In genomic region chr18:46171331-46171730, GRCh38 we compare ENCODE assay signal across 26 cellular contexts.
DNase-seq lines count a peak whose midpoint lies in the region; ATAC-seq and TF ChIP-seq lines count a peak whose summit lies in the region.
"Had no signal": no experiment of that assay in that cellular context is flagged by ENCODE, and none has a peak within 500 bp of the region (broad histone marks: within the 10 kb centered on the region; RNA-seq: fewer than 3 reads in every experiment).

No MANE protein-coding gene starts in this region.

- DNase-seq in CD4-positive, alpha-beta memory T cell = no peak
- DNase-seq in ELF-1 (ENCODE audit: low read depth, low spot score) (peak; percentile 70), spleen (no peak)
- no peak for DNase-seq in activated T-helper 1 cell treated with anti-CD3 and anti-CD28 coated beads, Interleukin-12 subunit alpha, Interleukin-12 subunit beta, Interleukin-2, Interleukin-4 antibody, amounts not matched to agents 30 ng/mL and 10 ng/mL and 1 ng/mL, durations not matched to agents 14 hours and 24 hours and 36 hours (ENCODE audit: low spot score)
- DNase-seq: activated CD4-positive, alpha-beta memory T cell treated with anti-CD3 and anti-CD28 coated beads, Interleukin-2, amount 10 ng/mL, durations not matched to agents 7 days and 5 days; activated CD4-positive, CD25-positive, alpha-beta regulatory T cell; activated effector memory CD4-positive, alpha-beta T cell treated with Interleukin-2 at 50 U/mL for 16 hours; DND-41; foreskin melanocyte; KG1; left lung; MM.1S; NCI-H1436 treated with DMSO at 0.1 percent for 48 hours; NCI-H524 treated with DMSO at 0.1 percent for 48 hours; posterior cingulate gyrus; sigmoid colon; stomach; tibial artery had no signal

- peaks cover 26% of the 10 kb centered on the region for H3K4me1 ChIP-seq in CD4-positive, alpha-beta memory T cell (ENCODE audit: insufficient read depth, low read length)
- peaks cover 15 to 45% (median 29%) of the 10 kb centered on the region in 6 donors for H3K4me1 ChIP-seq in spleen
- H3K4me1 ChIP-seq: breast epithelium had no signal

- WGBS in spleen, 5 donors = 89 to 95% (median 92%) methylated on average over 4 of the region's 4 CpGs

- H3K4me3 ChIP-seq in CD4-positive, alpha-beta memory T cell (ENCODE audit: low read length in 2 of 2) = no peak overlapping the region
- H3K4me3 ChIP-seq in spleen = no peak overlapping the region
- H3K4me3 ChIP-seq: breast epithelium, coronary artery, esophagus muscularis mucosa, left lung, sigmoid colon, stomach, tibial artery had no signal

- no peak for TF ChIP-seq POLR2A in spleen (IDR thresholded peaks at IDR 0.05)

- H3K4me1 Mint-ChIP-seq in CD4-positive, alpha-beta memory T cell = peaks cover 19 to 52% (median 23%) of the 10 kb centered on the region in 4 donors
- H3K4me1 Mint-ChIP-seq in activated T-helper 1 cell treated with anti-CD3 and anti-CD28 coated beads, Interleukin-12 subunit alpha, Interleukin-12 subunit beta, Interleukin-2, Interleukin-4 antibody, amounts not matched to agents 30 ng/mL and 10 ng/mL and 1 ng/mL, durations not matched to agents 14 hours and 24 hours and 36 hours (ENCODE audit: low read depth) = peaks cover 53% of the 10 kb centered on the region
- peaks cover 13% of the 10 kb centered on the region for H3K4me1 Mint-ChIP-seq in nephron

- peaks cover 0 to 14% of the 10 kb centered on the region in 2 donors for H3K36me3 Mint-ChIP-seq in CD4-positive, alpha-beta memory T cell
- H3K36me3 Mint-ChIP-seq in activated T-helper 1 cell treated with anti-CD3 and anti-CD28 coated beads, Interleukin-12 subunit alpha, Interleukin-12 subunit beta, Interleukin-2, Interleukin-4 antibody, amounts not matched to agents 30 ng/mL and 10 ng/mL and 1 ng/mL, durations not matched to agents 14 hours and 24 hours and 36 hours (ENCODE audit: low read depth) = peaks cover 6% of the 10 kb centered on the region
- H3K36me3 Mint-ChIP-seq in nephron (ENCODE audit: low read depth) = no peaks in the 10 kb centered on the region
- H3K36me3 Mint-ChIP-seq: mesothelial cell of epicardium had no signal

- H3K27me3 Mint-ChIP-seq in CD4-positive, alpha-beta memory T cell = no peaks in the 10 kb centered on the region
- H3K27me3 Mint-ChIP-seq in activated T-helper 1 cell treated with anti-CD3 and anti-CD28 coated beads, Interleukin-12 subunit alpha, Interleukin-12 subunit beta, Interleukin-2, Interleukin-4 antibody, amounts not matched to agents 30 ng/mL and 10 ng/mL and 1 ng/mL, durations not matched to agents 14 hours and 24 hours and 36 hours (ENCODE audit: insufficient read depth) = no peaks in the 10 kb centered on the region
- H3K27me3 Mint-ChIP-seq in nephron (ENCODE audit: low read depth) = no peaks in the 10 kb centered on the region

- peak overlapping the region in 2 of 7 donors; percentile 10 to 29 for H3K27ac Mint-ChIP-seq in CD4-positive, alpha-beta memory T cell
- H3K27ac Mint-ChIP-seq in activated T-helper 1 cell treated with anti-CD3 and anti-CD28 coated beads, Interleukin-12 subunit alpha, Interleukin-12 subunit beta, Interleukin-2, Interleukin-4 antibody, amounts not matched to agents 30 ng/mL and 10 ng/mL and 1 ng/mL, durations not matched to agents 14 hours and 24 hours and 36 hours = peak overlapping the region; percentile 5
- no peak overlapping the region for H3K27ac Mint-ChIP-seq in nephron
- H3K27ac Mint-ChIP-seq: activated CD4-positive, alpha-beta memory T cell treated with anti-CD3 and anti-CD28 coated beads, Interleukin-2, amount 10 ng/mL, durations not matched to agents 7 days and 5 days; mesothelial cell of epicardium had no signal

- no peaks in the 10 kb centered on the region for H3K27me3 ChIP-seq in CD4-positive, alpha-beta memory T cell (ENCODE audit: insufficient read depth, low read length)
- H3K27me3 ChIP-seq in spleen (replicated peaks in 1 of 7) = no peaks in the 10 kb centered on the region
- H3K27me3 ChIP-seq: breast epithelium, esophagus muscularis mucosa, left lung, sigmoid colon, stomach, tibial artery had no signal

- TF ChIP-seq CTCF in nephron (IDR thresholded peaks at IDR 0.05; ENCODE audit: unreplicated experiment in 3 of 3) (no peak), spleen (IDR thresholded peaks at IDR 0.05 in 8 of 11, conservative IDR thresholded peaks at IDR 0.05 in 3 of 11) (no peak)

- H3K36me3 ChIP-seq in CD4-positive, alpha-beta memory T cell (ENCODE audit: insufficient read depth, low read length) = no peaks in the 10 kb centered on the region
- H3K36me3 ChIP-seq in spleen = no peaks in the 10 kb centered on the region
- H3K36me3 ChIP-seq: breast epithelium, esophagus muscularis mucosa, left lung, sigmoid colon, stomach, tibial artery had no signal

- H3K9me3 ChIP-seq in CD4-positive, alpha-beta memory T cell (ENCODE audit: control insufficient read depth in 1 of 2, low read length in 2 of 2) = no peaks in the 10 kb centered on the region
- H3K9me3 ChIP-seq in spleen = no peaks in the 10 kb centered on the region
- H3K9me3 ChIP-seq: breast epithelium, esophagus muscularis mucosa, left lung, sigmoid colon, stomach, tibial artery had no signal

- intact Hi-C loops in CD4-positive, alpha-beta memory T cell (cut with micrococcal nuclease) = loop anchor here (5.0 to 10.0 kb wide), 2 partner anchors 111 to 743 kb away; partner anchors contain the start of genes KATNAL2 and PIAS2
- intact Hi-C loops in activated T-helper 1 cell treated with anti-CD3 and anti-CD28 coated beads, Interleukin-12 subunit alpha, Interleukin-12 subunit beta, Interleukin-2, Interleukin-4 antibody, amounts not matched to agents 30 ng/mL and 10 ng/mL and 1 ng/mL, durations not matched to agents 14 hours and 24 hours and 36 hours (cut with micrococcal nuclease) = loop anchor here (5.0 to 10.0 kb wide), 3 partner anchors 161 to 743 kb away; partner anchors contain the start of genes EPG5, KATNAL2 and PIAS2
- intact Hi-C loops in spleen (cut with DNase I; ENCODE audit: low total_unique reads) = loop anchor here (10.0 kb wide), 1 partner anchor 483 kb away; the partner anchor contains the start of gene LOXHD1

- POLR2A ChIA-PET in CD4-positive, alpha-beta memory T cell (lab: Charles Lee; ENCODE audit: partially characterized antibody) = no interaction called here

- H3K9me3 Mint-ChIP-seq in CD4-positive, alpha-beta memory T cell = no peaks in the 10 kb centered on the region
- H3K9me3 Mint-ChIP-seq in activated T-helper 1 cell treated with anti-CD3 and anti-CD28 coated beads, Interleukin-12 subunit alpha, Interleukin-12 subunit beta, Interleukin-2, Interleukin-4 antibody, amounts not matched to agents 30 ng/mL and 10 ng/mL and 1 ng/mL, durations not matched to agents 14 hours and 24 hours and 36 hours = no peaks in the 10 kb centered on the region
- no peaks in the 10 kb centered on the region for H3K9me3 Mint-ChIP-seq in nephron
- H3K9me3 Mint-ChIP-seq: activated CD4-positive, alpha-beta memory T cell treated with anti-CD3 and anti-CD28 coated beads, Interleukin-2, amount 10 ng/mL, durations not matched to agents 7 days and 5 days; mesothelial cell of epicardium had no signal

- ATAC-seq in HG02623 (IDR thresholded peaks at IDR 0.05; ENCODE audit: unreplicated experiment) (no peak), HG02759 (IDR thresholded peaks at IDR 0.05; ENCODE audit: unreplicated experiment) (no peak)
- ATAC-seq: left lung, SK-N-SH treated with all-trans-retinoic acid at 6 μM for 48 hours had no signal

- peak overlapping the region in 7 of 8 donors; percentile 21 to 64 (median 44) for H3K4me3 Mint-ChIP-seq in CD4-positive, alpha-beta memory T cell
- H3K4me3 Mint-ChIP-seq in activated T-helper 1 cell treated with anti-CD3 and anti-CD28 coated beads, Interleukin-12 subunit alpha, Interleukin-12 subunit beta, Interleukin-2, Interleukin-4 antibody, amounts not matched to agents 30 ng/mL and 10 ng/mL and 1 ng/mL, durations not matched to agents 14 hours and 24 hours and 36 hours = peak overlapping the region; percentile 15
- H3K4me3 Mint-ChIP-seq in nephron = peak overlapping the region; percentile 21 to 68 (median 48)
- H3K4me3 Mint-ChIP-seq: activated CD4-positive, alpha-beta memory T cell treated with anti-CD3 and anti-CD28 coated beads, Interleukin-2, amount 10 ng/mL, durations not matched to agents 7 days and 5 days; mesothelial cell of epicardium had no signal

- CTCF ChIA-PET in CD4-positive, alpha-beta memory T cell (lab: Charles Lee; ENCODE audit: partially characterized antibody) = interaction anchor here (2.6 to 5.9 kb wide), 4 partner anchors 11 to 486 kb away, joined by 22 to 158 read pairs (median 66); partner anchors contain the start of gene LOXHD1

- no peak overlapping the region for H3K27ac ChIP-seq in CD4-positive, alpha-beta memory T cell (ENCODE audit: low read depth, low read length)
- H3K27ac ChIP-seq in spleen = no peak overlapping the region
- H3K27ac ChIP-seq: breast epithelium, coronary artery, esophagus muscularis mucosa, left lung, sigmoid colon, stomach, tibial artery had no signal
